Comparison of ENCODE assay signal across 8 cellular contexts in the genomic region with DNA sequence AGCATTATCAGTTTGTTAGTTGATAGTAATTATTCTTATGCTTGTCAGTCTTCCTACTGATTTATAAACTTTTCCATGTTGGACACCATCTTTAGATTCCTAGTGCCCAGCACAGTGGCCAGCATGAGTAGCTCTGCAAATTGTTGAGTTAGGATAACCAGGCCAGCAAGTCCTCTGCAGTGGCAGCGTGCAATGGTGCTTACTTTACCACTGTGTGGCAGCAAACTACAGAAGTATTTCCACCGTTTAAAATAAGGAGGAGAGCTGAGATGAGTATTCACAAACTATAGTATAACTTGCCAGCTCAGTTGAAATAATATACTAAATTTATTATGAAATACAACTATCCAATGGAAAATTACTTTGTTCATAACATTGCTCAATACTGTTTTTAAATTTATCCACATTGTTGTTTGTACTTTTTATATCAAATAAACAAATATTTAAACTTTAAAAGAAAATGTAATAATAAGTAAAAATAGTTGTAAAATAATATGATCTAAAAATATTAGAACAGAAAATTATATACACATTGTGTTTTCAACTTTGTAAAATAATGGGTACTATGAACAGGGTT. TPM values are rescaled to one million over a fixed set of nuclear protein-coding genes. Genes with fewer than 3 reads are reported as not detected.
DNase-seq lines count a peak whose midpoint lies in the region; ATAC-seq lines count a peak whose summit lies in the region.

No MANE protein-coding gene starts in this region.

- ATAC-seq in HG03432 (IDR thresholded peaks at IDR 0.05; ENCODE audit: unreplicated experiment) (no peak), HG02642 (IDR thresholded peaks at IDR 0.05; ENCODE audit: poor library complexity, unreplicated experiment) (no peak), GM18867 (IDR thresholded peaks at IDR 0.05; ENCODE audit: unreplicated experiment) (no peak)

- in situ Hi-C loops in KBM-7 (cut with MboI; ENCODE audit: low pct_unique_long_range_greater_than_20kb, low sequenced_read_pairs): loop anchor here (25.0 kb wide), 1 partner anchor 282 kb away; no protein-coding TSS in a partner anchor

- DNase-seq in EH (ENCODE audit: low read depth): peak; percentile 53
- peak; percentile 43 for DNase-seq in KBM-7
- DNase-seq in SHP77 (lab: John Stamatoyannopoulos, UW): peak; percentile 50 to 57
- DNase-seq in cerebellum (ENCODE audit: low spot score): peak; percentile 17
- peak; percentile 55 for DNase-seq in medulla oblongata (ENCODE audit: extremely low spot score)

RNA-seq across cellular contexts. Expression of gene THADA, which starts 9.3 kb away (rescaled TPM):
- 52.8 TPM for total RNA-seq in cerebellum

RNA-seq across cellular contexts. Expression of gene PLEKHH2, which starts 31.9 kb away (rescaled TPM):
- 12.2 TPM for total RNA-seq in cerebellum
